In the genomic region with DNA sequence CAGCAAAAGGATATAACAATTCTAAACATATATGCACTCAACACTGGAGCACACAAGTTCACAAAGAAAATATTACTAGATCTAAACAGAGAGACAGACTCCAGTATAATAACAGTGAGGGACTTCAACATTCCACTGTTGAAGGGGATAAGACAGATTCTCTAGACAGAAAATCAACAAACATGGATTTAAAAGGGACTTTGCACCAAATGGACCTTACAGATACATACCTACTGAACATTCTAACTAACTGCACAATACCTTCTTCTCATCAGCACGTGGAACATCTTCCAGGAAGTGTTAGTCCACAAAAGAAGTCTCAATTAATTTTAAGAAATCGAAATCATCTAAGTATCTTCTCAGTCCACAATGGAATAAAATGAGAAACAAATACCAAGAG, we compare ENCODE assay signal across 35 cellular contexts.
"Had no signal": no experiment of that assay in that cellular context is flagged by ENCODE, and none has a peak within 500 bp of the region (broad histone marks: within the 10 kb centered on the region; RNA-seq: fewer than 3 reads in every experiment).

No MANE protein-coding gene starts in this region.

- H3K27me3 ChIP-seq: adrenal gland, body of pancreas, brain microvascular endothelial cell, breast epithelium had no signal

- H3K4me3 ChIP-seq: adrenal gland, body of pancreas, breast epithelium had no signal

- H3K9me3 Mint-ChIP-seq: activated T-helper 17 cell treated with anti-CD3 and anti-CD28 coated beads, Interleukin-2, amount 50 U/mL, for 72 hours had no signal

- H3K36me3 ChIP-seq: adrenal gland, brain microvascular endothelial cell, breast epithelium had no signal

- DNase-seq: activated B cell treated with CpG ODN at 0.5 μM for 24 hours; activated CD4-positive, alpha-beta memory T cell treated with anti-CD3 and anti-CD28 coated beads for 36 hours; activated CD4-positive, alpha-beta T cell treated with anti-CD3 and anti-CD28 coated beads for 4 hours; activated CD4-positive, alpha-beta T cell treated with anti-CD3 and anti-CD28 coated beads, Interleukin-2, amount 10 ng/mL, durations not matched to agents 24 days and 14 days; activated CD4-positive, alpha-beta T cell treated with anti-CD3 and anti-CD28 coated beads, Interleukin-2, amount 50 U/mL, for 1 hour; activated CD4-positive, alpha-beta T cell treated with anti-CD3 and anti-CD28 coated beads, Interleukin-2, amount 50 U/mL, for 4 hours; activated CD4-positive, CD25-positive, alpha-beta regulatory T cell treated with anti-CD3 and anti-CD28 coated beads, Interleukin-2, amount 50 U/mL, for 72 hours; activated CD8-positive, alpha-beta memory T cell treated with anti-CD3 and anti-CD28 coated beads, Interleukin-2, amount 50 U/mL, for 4 hours; activated CD8-positive, alpha-beta T cell treated with anti-CD3 and anti-CD28 coated beads for 36 hours; activated effector memory CD4-positive, alpha-beta T cell treated with anti-CD3 and anti-CD28 coated beads, Interleukin-2, amount 50 U/mL, for 16 hours; activated gamma-delta T cell treated with Interleukin-2 at 50 U/mL for 16 hours; activated naive CD4-positive, alpha-beta T cell; activated naive CD4-positive, alpha-beta T cell treated with anti-CD3 and anti-CD28 coated beads for 36 hours; activated naive CD8-positive, alpha-beta T cell treated with anti-CD3 and anti-CD28 coated beads for 36 hours; activated T-cell treated with anti-CD3 and anti-CD28 coated beads, Interleukin-2, amount 50 U/mL, for 4 hours; activated T-cell treated with anti-CD3 and anti-CD28 coated beads, Interleukin-2, amount 50 U/mL, for 72 hours; adrenal gland; amniotic stem cell; aorta; body of pancreas; brain microvascular endothelial cell; central memory CD4-positive, alpha-beta T cell; cerebellar nuclear complex; T-helper 1 cell; T-helper 2 cell; T-helper 9 cell had no signal

- H3K27ac ChIP-seq: adrenal gland, body of pancreas, brain microvascular endothelial cell, breast epithelium, VCaP had no signal

- H3K4me3 Mint-ChIP-seq: activated CD4-positive, alpha-beta memory T cell treated with anti-CD3 and anti-CD28 coated beads for 36 hours; activated CD4-positive, alpha-beta T cell treated with anti-CD3 and anti-CD28 coated beads, Interleukin-2, amount 10 ng/mL, durations not matched to agents 24 days and 14 days; activated CD8-positive, alpha-beta T cell treated with anti-CD3 and anti-CD28 coated beads for 36 hours; activated naive CD4-positive, alpha-beta T cell treated with anti-CD3 and anti-CD28 coated beads for 36 hours; activated naive CD8-positive, alpha-beta T cell treated with anti-CD3 and anti-CD28 coated beads for 36 hours; activated T-cell treated with anti-CD3 and anti-CD28 coated beads, Interleukin-2, amount 50 U/mL, for 4 hours; activated T-cell treated with anti-CD3 and anti-CD28 coated beads, Interleukin-2, amount 50 U/mL, for 72 hours; activated T-helper 1 cell treated with anti-CD3 and anti-CD28 coated beads, Interleukin-12 subunit alpha, Interleukin-12 subunit beta, Interleukin-2, Interleukin-4 antibody, amounts not matched to agents 30 ng/mL and 10 ng/mL and 1 ng/mL, durations not matched to agents 14 hours and 24 hours and 36 hours; activated T-helper 17 cell treated with anti-CD3 and anti-CD28 coated beads, Interleukin-2, amount 50 U/mL, for 72 hours; T-helper 1 cell treated with Interleukin-12 subunit alpha and Interleukin-12 subunit beta and Interleukin-4 antibody, amounts not matched to agents 30 μg/mL and 1 μg/mL, for 36 hours; T-helper 2 cell treated with Interferon-gamma antibody and Interleukin-4, amounts not matched to agents 5 μg/mL and 100 μg/mL, for 36 hours had no signal

- H3K27me3 Mint-ChIP-seq: activated B cell treated with CpG ODN at 0.5 μM for 24 hours; activated CD4-positive, alpha-beta memory T cell treated with anti-CD3 and anti-CD28 coated beads for 36 hours; activated CD4-positive, alpha-beta T cell treated with anti-CD3 and anti-CD28 coated beads, Interleukin-2, amount 10 ng/mL, durations not matched to agents 24 days and 14 days; activated CD8-positive, alpha-beta T cell treated with anti-CD3 and anti-CD28 coated beads for 36 hours; activated naive CD8-positive, alpha-beta T cell treated with anti-CD3 and anti-CD28 coated beads for 36 hours; activated T-helper 17 cell treated with anti-CD3 and anti-CD28 coated beads, Interleukin-2, amount 50 U/mL, for 72 hours had no signal

- ATAC-seq: activated CD8-positive, alpha-beta T cell treated with anti-CD3 and anti-CD28 coated beads for 36 hours; activated naive CD4-positive, alpha-beta T cell treated with anti-CD3 and anti-CD28 coated beads, Interleukin-2, amount 50 U/mL, for 72 hours; activated T-cell treated with anti-CD3 and anti-CD28 coated beads, Interleukin-2, amount 50 U/mL, for 4 hours; activated T-cell treated with anti-CD3 and anti-CD28 coated beads, Interleukin-2, amount 50 U/mL, for 72 hours; activated T-helper 17 cell treated with anti-CD3 and anti-CD28 coated beads, Interleukin-2, amount 50 U/mL, for 72 hours; body of pancreas had no signal

- FAIRE-seq: astrocyte, TTC549 had no signal

- H3K27ac Mint-ChIP-seq: activated B cell treated with CpG ODN at 0.5 μM for 24 hours; activated CD4-positive, alpha-beta memory T cell treated with anti-CD3 and anti-CD28 coated beads for 36 hours; activated CD4-positive, alpha-beta T cell treated with anti-CD3 and anti-CD28 coated beads, Interleukin-2, amount 10 ng/mL, durations not matched to agents 24 days and 14 days; activated naive CD8-positive, alpha-beta T cell treated with anti-CD3 and anti-CD28 coated beads for 36 hours; activated T-cell treated with anti-CD3 and anti-CD28 coated beads, Interleukin-2, amount 50 U/mL, for 72 hours; activated T-helper 1 cell treated with anti-CD3 and anti-CD28 coated beads, Interleukin-12 subunit alpha, Interleukin-12 subunit beta, Interleukin-2, Interleukin-4 antibody, amounts not matched to agents 30 ng/mL and 10 ng/mL and 1 ng/mL, durations not matched to agents 14 hours and 24 hours and 36 hours; activated T-helper 17 cell treated with anti-CD3 and anti-CD28 coated beads, Interleukin-2, amount 50 U/mL, for 72 hours; T-helper 1 cell treated with Interleukin-12 subunit alpha and Interleukin-12 subunit beta and Interleukin-4 antibody, amounts not matched to agents 30 μg/mL and 1 μg/mL, for 36 hours; T-helper 2 cell treated with Interferon-gamma antibody and Interleukin-4, amounts not matched to agents 5 μg/mL and 100 μg/mL, for 36 hours had no signal

- H3K9me3 ChIP-seq: adrenal gland, body of pancreas, breast epithelium had no signal

- H3K4me1 ChIP-seq: body of pancreas, breast epithelium had no signal
